ENCODE assay signal across 19 cellular contexts in the genomic region with DNA sequence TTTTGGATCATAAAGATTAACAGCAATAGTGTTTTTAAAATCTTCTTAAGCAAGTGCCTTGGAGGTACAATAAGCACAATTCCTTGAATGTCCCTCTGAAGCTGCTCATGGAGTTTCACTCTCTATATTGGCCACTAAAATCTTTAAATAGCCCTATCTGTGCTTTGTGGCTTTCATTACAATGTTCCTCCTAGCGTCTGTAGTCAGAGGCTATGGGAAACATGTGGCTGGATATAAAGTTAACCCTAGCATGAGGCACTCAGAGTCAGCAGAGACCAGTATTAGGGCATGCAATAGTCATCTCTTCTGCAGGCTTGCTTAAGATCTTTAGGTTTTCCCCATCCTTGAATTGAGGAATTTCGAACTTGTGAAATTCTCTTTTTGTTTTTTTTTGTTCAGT.
"Had no signal": no experiment of that assay in that cellular context is flagged by ENCODE, and none has a peak within 500 bp of the region (broad histone marks: within the 10 kb centered on the region; RNA-seq: fewer than 3 reads in every experiment).

No MANE protein-coding gene starts in this region.

- H3K4me3 ChIP-seq: left ventricle myocardium inferior, mucosa of descending colon, prostate gland, right atrium auricular region, tibial nerve, uterus had no signal

- H3K9me3 ChIP-seq: left ventricle myocardium inferior, mucosa of descending colon, prostate gland, right atrium auricular region, tibial nerve, uterus had no signal

- DNase-seq: activated CD4-positive, alpha-beta memory T cell treated with anti-CD3 and anti-CD28 coated beads, Interleukin-2, amount 10 ng/mL, durations not matched to agents 7 days and 5 days; activated CD4-positive, alpha-beta T cell treated with anti-CD3 and anti-CD28 coated beads for 36 hours; activated CD8-positive, alpha-beta memory T cell treated with anti-CD3 and anti-CD28 coated beads, Interleukin-2, amount 10 ng/mL, durations not matched to agents 7 days and 5 days; activated naive CD4-positive, alpha-beta T cell; activated naive CD8-positive, alpha-beta T cell treated with anti-CD3 and anti-CD28 coated beads for 36 hours; amniotic stem cell; caudate nucleus; endodermal cell; foreskin melanocyte; glutamatergic neuron; left ventricle myocardium inferior; mucosa of descending colon; naive thymus-derived CD8-positive, alpha-beta T cell; uterus had no signal

- H3K27ac ChIP-seq: epithelial cell of prostate, left ventricle myocardium inferior, prostate gland, right atrium auricular region, tibial nerve, uterus had no signal

- ATAC-seq: activated CD4-positive, alpha-beta T cell treated with anti-CD3 and anti-CD28 coated beads for 36 hours; activated CD8-positive, alpha-beta memory T cell treated with anti-CD3 and anti-CD28 coated beads, Interleukin-2, amount 10 ng/mL, durations not matched to agents 7 days and 5 days; activated T-helper 17 cell treated with anti-CD3 and anti-CD28 coated beads, Interleukin-2, amount 50 U/mL, for 72 hours; mucosa of descending colon; naive thymus-derived CD8-positive, alpha-beta T cell had no signal

- H3K36me3 ChIP-seq: left ventricle myocardium inferior, prostate gland, right atrium auricular region, tibial nerve, uterus had no signal

- H3K27me3 ChIP-seq: right atrium auricular region, tibial nerve, uterus had no signal

- H3K4me1 ChIP-seq: left ventricle myocardium inferior, prostate gland, right atrium auricular region, tibial nerve, uterus had no signal
